ENCODE assay signal across 6 cellular contexts in the genomic region with DNA sequence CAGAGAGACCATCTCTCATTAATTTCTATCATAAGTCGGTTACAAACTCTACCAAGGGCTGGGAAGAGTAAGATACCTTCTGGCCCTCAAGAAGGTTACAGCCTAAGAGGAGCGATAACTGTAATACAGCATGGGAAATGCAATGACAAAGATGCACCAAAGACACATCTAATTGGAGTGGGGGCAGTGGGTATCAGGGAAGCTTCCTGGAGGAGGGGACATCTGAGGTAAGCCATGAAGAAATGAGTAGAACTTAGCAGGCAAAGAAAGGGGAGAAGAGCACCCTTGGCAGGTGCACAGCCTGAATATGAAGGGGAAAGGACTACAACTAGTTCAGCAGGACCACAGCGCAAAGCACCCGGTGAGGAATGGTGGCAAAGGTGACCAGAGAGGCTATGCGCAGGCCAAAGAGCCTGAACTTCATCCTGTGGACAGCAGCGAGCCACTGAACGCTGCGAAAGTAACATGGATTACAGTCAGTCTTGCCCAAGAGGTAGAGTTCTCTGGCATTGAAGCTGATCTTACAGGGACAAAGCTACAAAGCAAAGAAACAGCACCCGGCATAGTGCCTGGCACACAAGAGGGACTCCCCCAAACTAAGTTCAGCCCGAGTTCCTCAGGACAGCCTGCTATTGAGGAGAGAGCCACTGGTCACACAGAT. TPM values are rescaled to one million over a fixed set of nuclear protein-coding genes. Genes with fewer than 3 reads are reported as not detected.
DNase-seq lines count a peak whose midpoint lies in the region; ATAC-seq and TF ChIP-seq lines count a peak whose summit lies in the region.

No MANE protein-coding gene starts in this region.

- H3K9me2 ChIP-seq in Loucy (replicated peaks; ENCODE audit: low read depth, low read length), result no peaks in the 10 kb centered on the region

- no peak overlapping the region for H2AFZ ChIP-seq in Loucy (ENCODE audit: low read length)

- peaks cover 51% of the 10 kb centered on the region for H3K4me1 ChIP-seq in Loucy (ENCODE audit: insufficient read depth, low read length, poor library complexity, severe bottlenecking)
- H3K4me1 ChIP-seq in sigmoid colon, result peaks cover 0 to 51% (median 43%) of the 10 kb centered on the region in 4 donors
- H3K4me1 ChIP-seq in SJCRH30, result peaks cover 16% of the 10 kb centered on the region

- peaks cover 73% of the 10 kb centered on the region for H3K79me2 ChIP-seq in Loucy (ENCODE audit: insufficient read depth, low read length)

- TF ChIP-seq POLR2A in sigmoid colon (IDR thresholded peaks at IDR 0.05), result no peak

- no peak for TF ChIP-seq CTCF in Loucy (conservative IDR thresholded peaks at IDR 0.05; ENCODE audit: low read length)
- no peak for TF ChIP-seq CTCF in sigmoid colon (IDR thresholded peaks at IDR 0.05)

- H4K20me1 ChIP-seq in Loucy (ENCODE audit: insufficient read depth, low read length, poor library complexity, severe bottlenecking), result peaks cover 52% of the 10 kb centered on the region

- TF ChIP-seq EP300 in sigmoid colon (IDR thresholded peaks at IDR 0.05), result no peak

- H3K9me3 ChIP-seq in Loucy (ENCODE audit: insufficient read depth, low read depth, low read length) (no peaks in the 10 kb centered on the region), sigmoid colon (no peaks in the 10 kb centered on the region), SJCRH30 (replicated peaks) (no peaks in the 10 kb centered on the region)

- H3K36me3 ChIP-seq in Loucy (ENCODE audit: insufficient read depth, low read length) (peaks cover 3% of the 10 kb centered on the region; the same call in 1 of the 2 replicates), sigmoid colon (peaks cover 0 to 42% (median 8%) of the 10 kb centered on the region in 4 donors), SJCRH30 (peaks cover 31% of the 10 kb centered on the region)

- peak overlapping the region; percentile 78 for H3K9ac ChIP-seq in Loucy (ENCODE audit: low read depth, low read length, poor library complexity, severe bottlenecking)

- H3F3A ChIP-seq in Loucy (ENCODE audit: low read depth), result no peaks in the 10 kb centered on the region

- peak; percentile 42 for DNase-seq in ecto neural progenitor cell (ENCODE audit: low spot score)
- no peak for DNase-seq in sigmoid colon
- no peak for DNase-seq in NCI-H2196 treated with DMSO at 0.1 percent for 48 hours (lab: John Stamatoyannopoulos, UW; ENCODE audit: unreplicated experiment)
- no peak for DNase-seq in SJCRH30

- H3K27ac ChIP-seq in sigmoid colon (peak overlapping the region; percentile 75 to 90 (median 85)), SJCRH30 (no peak overlapping the region)

- no peak for ATAC-seq in HG02642 (IDR thresholded peaks at IDR 0.05; ENCODE audit: poor library complexity, unreplicated experiment)

- intact Hi-C loops in sigmoid colon (cut with DNase I), result no loop called here

- H3K27me3 ChIP-seq in Loucy (ENCODE audit: insufficient read depth, low read length, poor library complexity, severe bottlenecking) (no peaks in the 10 kb centered on the region), sigmoid colon (no peaks in the 10 kb centered on the region), SJCRH30 (no peaks in the 10 kb centered on the region)

- peak overlapping the region; percentile 98 for H3K4me2 ChIP-seq in Loucy (ENCODE audit: low read depth, low read length, poor library complexity, severe bottlenecking)

- H3K4me3 ChIP-seq in Loucy (ENCODE audit: low read length, poor library complexity, severe bottlenecking), result peak overlapping the region; percentile 85
- H3K4me3 ChIP-seq in sigmoid colon, result peak overlapping the region in 3 of 4 donors; percentile 94 to 99 (median 97)
- no peak overlapping the region; the same call in 1 of the 2 replicates for H3K4me3 ChIP-seq in SJCRH30

- 44 to 75% methylated on average over 10 of the region's 10 CpGs for WGBS in sigmoid colon, 2 donors

RNA-seq across cellular contexts. Expression of a gene that starts 2.8 kb away (rescaled TPM):
- 10 to 100 TPM; 14.5 to 25.2 (median 19.2) TPM for total RNA-seq in sigmoid colon
- polyA plus RNA-seq in sigmoid colon, result 10 to 100 TPM; 24.6 to 38.3 (median 25.0) TPM
- 33.7 and 36.0 TPM in 2 replicates for total RNA-seq in SJCRH30 (2014; rRNA removed; shearing (Covaris generic))

RNA-seq across cellular contexts. Expression of a gene that starts 7.1 kb away (rescaled TPM):
- not detected for total RNA-seq in sigmoid colon
- polyA plus RNA-seq in sigmoid colon, result not detected
- total RNA-seq in SJCRH30 (2014; rRNA removed; shearing (Covaris generic)), result 10.8 and 13.1 TPM in 2 replicates

RNA-seq across cellular contexts. Expression of a gene that starts 12.4 kb away (rescaled TPM):
- 10 to 100 TPM; 29.9 to 57.3 (median 43.0) TPM for total RNA-seq in sigmoid colon
- polyA plus RNA-seq in sigmoid colon, result 10 to 100 TPM; 45.0 to 51.8 (median 48.0) TPM
- total RNA-seq in SJCRH30 (2014; rRNA removed; shearing (Covaris generic)), result 52.2 and 52.3 TPM in 2 replicates

RNA-seq across cellular contexts. Expression of a gene that starts 14.9 kb away (rescaled TPM):
- total RNA-seq in sigmoid colon, result 1 to 10 TPM in 3 of 4 donors, under 1 TPM in 1; 0.82 to 5.8 (median 1.9) TPM
- 10 to 100 TPM in 1 of 3 donors, 1 to 10 TPM in 2; 1.2 to 46.6 (median 2.4) TPM for polyA plus RNA-seq in sigmoid colon
- 0.23 and 0.45 TPM in 2 replicates for total RNA-seq in SJCRH30 (2014; rRNA removed; shearing (Covaris generic))

RNA-seq across cellular contexts. Expression of a gene that starts 27.7 kb away (rescaled TPM):
- 10 to 100 TPM in 3 of 4 donors, 1 to 10 TPM in 1; 8.1 to 12.8 (median 11.4) TPM for total RNA-seq in sigmoid colon
- polyA plus RNA-seq in sigmoid colon, result 1 to 10 TPM; 2.4 to 5.9 (median 2.8) TPM
- total RNA-seq in SJCRH30 (2014; rRNA removed; shearing (Covaris generic)), result 9.3 and 10.1 TPM in 2 replicates

Comparison
In these comparisons a context has a peak if more than half of its experiments do, and no peak if none do; other contexts are left out.
1. RNA of a gene that starts 7.1 kb away (total RNA-seq): 10.8 to 13.1 TPM in SJCRH30; not detected in sigmoid colon; every median in the first group is over 10 times any median in the second.